In the genomic region with DNA sequence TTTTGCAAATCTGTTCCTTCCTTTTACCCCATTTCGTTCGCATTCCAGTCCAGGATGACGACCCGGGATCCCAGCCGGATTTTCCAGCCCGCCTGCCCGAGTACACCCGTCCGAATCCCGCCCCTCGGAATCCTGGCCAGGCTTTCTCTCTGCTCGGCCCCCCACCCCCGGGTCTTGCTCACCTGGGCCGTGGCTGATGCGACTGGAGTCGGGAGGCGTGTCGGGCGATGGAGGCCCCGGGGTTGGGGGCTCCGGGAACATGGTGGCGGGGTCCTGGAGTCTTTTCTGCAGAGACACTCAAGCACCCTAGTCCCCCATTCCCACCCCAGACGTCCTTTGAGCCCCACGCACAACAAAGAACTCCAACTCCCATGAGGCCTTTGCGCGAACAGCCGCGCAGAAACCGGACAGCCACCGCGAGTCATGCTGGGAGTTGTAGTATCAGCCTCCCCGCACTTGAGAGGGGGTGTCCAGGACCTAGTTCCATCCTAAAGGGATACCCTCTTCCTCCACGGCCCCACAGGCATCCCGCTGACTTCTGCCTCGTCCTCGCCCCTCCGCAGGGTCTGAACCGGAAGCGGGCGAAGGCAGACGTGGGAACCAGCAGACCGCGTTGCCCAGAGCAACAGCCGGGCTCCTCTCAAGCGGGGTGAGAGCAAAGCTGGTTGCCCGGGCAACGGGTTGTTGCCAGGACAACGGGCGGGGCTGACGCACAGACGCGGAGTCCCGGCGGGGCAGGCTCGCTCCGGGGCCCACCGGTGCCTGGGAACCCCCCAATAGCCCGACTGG, we compare ENCODE assay signal across 1 cellular context.
A peak's percentile ranks its signal among the peaks of the same experiment; 100 is the strongest.
TF ChIP-seq lines count a peak whose summit lies in the region.

No MANE protein-coding gene starts in this region.

TF ChIP-seq in K562, 482 proteins besides CTCF, POLR2A, EP300 and RAD21 (continues in another document):
- TF ChIP-seq, protein P1, sequence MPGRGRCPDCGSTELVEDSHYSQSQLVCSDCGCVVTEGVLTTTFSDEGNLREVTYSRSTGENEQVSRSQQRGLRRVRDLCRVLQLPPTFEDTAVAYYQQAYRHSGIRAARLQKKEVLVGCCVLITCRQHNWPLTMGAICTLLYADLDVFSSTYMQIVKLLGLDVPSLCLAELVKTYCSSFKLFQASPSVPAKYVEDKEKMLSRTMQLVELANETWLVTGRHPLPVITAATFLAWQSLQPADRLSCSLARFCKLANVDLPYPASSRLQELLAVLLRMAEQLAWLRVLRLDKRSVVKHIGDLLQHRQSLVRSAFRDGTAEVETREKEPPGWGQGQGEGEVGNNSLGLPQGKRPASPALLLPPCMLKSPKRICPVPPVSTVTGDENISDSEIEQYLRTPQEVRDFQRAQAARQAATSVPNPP (IDR thresholded peaks at IDR 0.05; ENCODE audit: borderline replicate concordance, insufficient read depth, insufficient read length) = no peak
- TF ChIP-seq, protein P2, sequence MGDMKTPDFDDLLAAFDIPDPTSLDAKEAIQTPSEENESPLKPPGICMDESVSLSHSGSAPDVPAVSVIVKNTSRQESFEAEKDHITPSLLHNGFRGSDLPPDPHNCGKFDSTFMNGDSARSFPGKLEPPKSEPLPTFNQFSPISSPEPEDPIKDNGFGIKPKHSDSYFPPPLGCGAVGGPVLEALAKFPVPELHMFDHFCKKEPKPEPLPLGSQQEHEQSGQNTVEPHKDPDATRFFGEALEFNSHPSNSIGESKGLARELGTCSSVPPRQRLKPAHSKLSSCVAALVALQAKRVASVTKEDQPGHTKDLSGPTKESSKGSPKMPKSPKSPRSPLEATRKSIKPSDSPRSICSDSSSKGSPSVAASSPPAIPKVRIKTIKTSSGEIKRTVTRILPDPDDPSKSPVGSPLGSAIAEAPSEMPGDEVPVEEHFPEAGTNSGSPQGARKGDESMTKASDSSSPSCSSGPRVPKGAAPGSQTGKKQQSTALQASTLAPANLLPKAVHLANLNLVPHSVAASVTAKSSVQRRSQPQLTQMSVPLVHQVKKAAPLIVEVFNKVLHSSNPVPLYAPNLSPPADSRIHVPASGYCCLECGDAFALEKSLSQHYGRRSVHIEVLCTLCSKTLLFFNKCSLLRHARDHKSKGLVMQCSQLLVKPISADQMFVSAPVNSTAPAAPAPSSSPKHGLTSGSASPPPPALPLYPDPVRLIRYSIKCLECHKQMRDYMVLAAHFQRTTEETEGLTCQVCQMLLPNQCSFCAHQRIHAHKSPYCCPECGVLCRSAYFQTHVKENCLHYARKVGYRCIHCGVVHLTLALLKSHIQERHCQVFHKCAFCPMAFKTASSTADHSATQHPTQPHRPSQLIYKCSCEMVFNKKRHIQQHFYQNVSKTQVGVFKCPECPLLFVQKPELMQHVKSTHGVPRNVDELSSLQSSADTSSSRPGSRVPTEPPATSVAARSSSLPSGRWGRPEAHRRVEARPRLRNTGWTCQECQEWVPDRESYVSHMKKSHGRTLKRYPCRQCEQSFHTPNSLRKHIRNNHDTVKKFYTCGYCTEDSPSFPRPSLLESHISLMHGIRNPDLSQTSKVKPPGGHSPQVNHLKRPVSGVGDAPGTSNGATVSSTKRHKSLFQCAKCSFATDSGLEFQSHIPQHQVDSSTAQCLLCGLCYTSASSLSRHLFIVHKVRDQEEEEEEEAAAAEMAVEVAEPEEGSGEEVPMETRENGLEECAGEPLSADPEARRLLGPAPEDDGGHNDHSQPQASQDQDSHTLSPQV (IDR thresholded peaks at IDR 0.05) = peak; percentile 90
- TF ChIP-seq FOXM1 (IDR thresholded peaks at IDR 0.05; ENCODE audit: low read depth) (peak; percentile 74), FOXM1 (CRISPR knock-in tag; IDR thresholded peaks at IDR 0.05; ENCODE audit: low read depth) (0 out of 2 replicates have a peak, but pooled peaks have one; percentile 64), ATF7 (IDR thresholded peaks at IDR 0.05) (peak; percentile 47; the same call in 1 of the 2 replicates), ZNF561 (CRISPR knock-in tag; conservative IDR thresholded peaks at IDR 0.05) (no peak), MEF2D (tag; conservative IDR thresholded peaks at IDR 0.05; ENCODE audit: low read depth) (0 out of 2 replicates have a peak, but pooled peaks have one; percentile 33), DIDO1 (tag; IDR thresholded peaks at IDR 0.05; ENCODE audit: low read depth) (no peak), HDAC2 (IDR thresholded peaks at IDR 0.05) (peak; percentile 28; the same call in 1 of the 2 replicates), NR2C2 (CRISPR knock-in tag; IDR thresholded peaks at IDR 0.05) (peak; percentile 6; the same call in 1 of the 2 replicates), NR2C2 (tag; IDR thresholded peaks at IDR 0.05) (peak; percentile 35; the same call in 1 of the 2 replicates), YY1 (IDR thresholded peaks at IDR 0.05; ENCODE audit: borderline replicate concordance in 1 of 3, control insufficient read depth in 1 of 3, extremely low read depth in 1 of 3, insufficient read depth in 3 of 3, insufficient read length in 1 of 3, insufficient replicate concordance in 2 of 3, low read depth in 1 of 3, low read length in 2 of 3) (peak in 1 of 3 experiments; percentile 5), SIN3A (IDR thresholded peaks at IDR 0.05; ENCODE audit: borderline replicate concordance in 2 of 2, control insufficient read depth in 1 of 2, low read depth in 2 of 2, low read length in 2 of 2) (peak in 1 of 2 experiments; percentile 14; a peak in 2 of 4 replicates), CCNT2 (IDR thresholded peaks at IDR 0.05; ENCODE audit: borderline replicate concordance, extremely low read depth, insufficient read length, low read depth, low read length) (no peak)
- TF ChIP-seq, protein P3, sequence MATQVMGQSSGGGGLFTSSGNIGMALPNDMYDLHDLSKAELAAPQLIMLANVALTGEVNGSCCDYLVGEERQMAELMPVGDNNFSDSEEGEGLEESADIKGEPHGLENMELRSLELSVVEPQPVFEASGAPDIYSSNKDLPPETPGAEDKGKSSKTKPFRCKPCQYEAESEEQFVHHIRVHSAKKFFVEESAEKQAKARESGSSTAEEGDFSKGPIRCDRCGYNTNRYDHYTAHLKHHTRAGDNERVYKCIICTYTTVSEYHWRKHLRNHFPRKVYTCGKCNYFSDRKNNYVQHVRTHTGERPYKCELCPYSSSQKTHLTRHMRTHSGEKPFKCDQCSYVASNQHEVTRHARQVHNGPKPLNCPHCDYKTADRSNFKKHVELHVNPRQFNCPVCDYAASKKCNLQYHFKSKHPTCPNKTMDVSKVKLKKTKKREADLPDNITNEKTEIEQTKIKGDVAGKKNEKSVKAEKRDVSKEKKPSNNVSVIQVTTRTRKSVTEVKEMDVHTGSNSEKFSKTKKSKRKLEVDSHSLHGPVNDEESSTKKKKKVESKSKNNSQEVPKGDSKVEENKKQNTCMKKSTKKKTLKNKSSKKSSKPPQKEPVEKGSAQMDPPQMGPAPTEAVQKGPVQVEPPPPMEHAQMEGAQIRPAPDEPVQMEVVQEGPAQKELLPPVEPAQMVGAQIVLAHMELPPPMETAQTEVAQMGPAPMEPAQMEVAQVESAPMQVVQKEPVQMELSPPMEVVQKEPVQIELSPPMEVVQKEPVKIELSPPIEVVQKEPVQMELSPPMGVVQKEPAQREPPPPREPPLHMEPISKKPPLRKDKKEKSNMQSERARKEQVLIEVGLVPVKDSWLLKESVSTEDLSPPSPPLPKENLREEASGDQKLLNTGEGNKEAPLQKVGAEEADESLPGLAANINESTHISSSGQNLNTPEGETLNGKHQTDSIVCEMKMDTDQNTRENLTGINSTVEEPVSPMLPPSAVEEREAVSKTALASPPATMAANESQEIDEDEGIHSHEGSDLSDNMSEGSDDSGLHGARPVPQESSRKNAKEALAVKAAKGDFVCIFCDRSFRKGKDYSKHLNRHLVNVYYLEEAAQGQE (CRISPR knock-in tag; IDR thresholded peaks at IDR 0.05; ENCODE audit: low read depth) = 0 out of 2 replicates have a peak, but pooled peaks have one; percentile 35
- TF ChIP-seq, protein P4, sequence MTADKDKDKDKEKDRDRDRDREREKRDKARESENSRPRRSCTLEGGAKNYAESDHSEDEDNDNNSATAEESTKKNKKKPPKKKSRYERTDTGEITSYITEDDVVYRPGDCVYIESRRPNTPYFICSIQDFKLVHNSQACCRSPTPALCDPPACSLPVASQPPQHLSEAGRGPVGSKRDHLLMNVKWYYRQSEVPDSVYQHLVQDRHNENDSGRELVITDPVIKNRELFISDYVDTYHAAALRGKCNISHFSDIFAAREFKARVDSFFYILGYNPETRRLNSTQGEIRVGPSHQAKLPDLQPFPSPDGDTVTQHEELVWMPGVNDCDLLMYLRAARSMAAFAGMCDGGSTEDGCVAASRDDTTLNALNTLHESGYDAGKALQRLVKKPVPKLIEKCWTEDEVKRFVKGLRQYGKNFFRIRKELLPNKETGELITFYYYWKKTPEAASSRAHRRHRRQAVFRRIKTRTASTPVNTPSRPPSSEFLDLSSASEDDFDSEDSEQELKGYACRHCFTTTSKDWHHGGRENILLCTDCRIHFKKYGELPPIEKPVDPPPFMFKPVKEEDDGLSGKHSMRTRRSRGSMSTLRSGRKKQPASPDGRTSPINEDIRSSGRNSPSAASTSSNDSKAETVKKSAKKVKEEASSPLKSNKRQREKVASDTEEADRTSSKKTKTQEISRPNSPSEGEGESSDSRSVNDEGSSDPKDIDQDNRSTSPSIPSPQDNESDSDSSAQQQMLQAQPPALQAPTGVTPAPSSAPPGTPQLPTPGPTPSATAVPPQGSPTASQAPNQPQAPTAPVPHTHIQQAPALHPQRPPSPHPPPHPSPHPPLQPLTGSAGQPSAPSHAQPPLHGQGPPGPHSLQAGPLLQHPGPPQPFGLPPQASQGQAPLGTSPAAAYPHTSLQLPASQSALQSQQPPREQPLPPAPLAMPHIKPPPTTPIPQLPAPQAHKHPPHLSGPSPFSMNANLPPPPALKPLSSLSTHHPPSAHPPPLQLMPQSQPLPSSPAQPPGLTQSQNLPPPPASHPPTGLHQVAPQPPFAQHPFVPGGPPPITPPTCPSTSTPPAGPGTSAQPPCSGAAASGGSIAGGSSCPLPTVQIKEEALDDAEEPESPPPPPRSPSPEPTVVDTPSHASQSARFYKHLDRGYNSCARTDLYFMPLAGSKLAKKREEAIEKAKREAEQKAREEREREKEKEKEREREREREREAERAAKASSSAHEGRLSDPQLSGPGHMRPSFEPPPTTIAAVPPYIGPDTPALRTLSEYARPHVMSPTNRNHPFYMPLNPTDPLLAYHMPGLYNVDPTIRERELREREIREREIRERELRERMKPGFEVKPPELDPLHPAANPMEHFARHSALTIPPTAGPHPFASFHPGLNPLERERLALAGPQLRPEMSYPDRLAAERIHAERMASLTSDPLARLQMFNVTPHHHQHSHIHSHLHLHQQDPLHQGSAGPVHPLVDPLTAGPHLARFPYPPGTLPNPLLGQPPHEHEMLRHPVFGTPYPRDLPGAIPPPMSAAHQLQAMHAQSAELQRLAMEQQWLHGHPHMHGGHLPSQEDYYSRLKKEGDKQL (CRISPR knock-in tag; IDR thresholded peaks at IDR 0.05; ENCODE audit: borderline replicate concordance) = no peak
- TF ChIP-seq, protein P5, sequence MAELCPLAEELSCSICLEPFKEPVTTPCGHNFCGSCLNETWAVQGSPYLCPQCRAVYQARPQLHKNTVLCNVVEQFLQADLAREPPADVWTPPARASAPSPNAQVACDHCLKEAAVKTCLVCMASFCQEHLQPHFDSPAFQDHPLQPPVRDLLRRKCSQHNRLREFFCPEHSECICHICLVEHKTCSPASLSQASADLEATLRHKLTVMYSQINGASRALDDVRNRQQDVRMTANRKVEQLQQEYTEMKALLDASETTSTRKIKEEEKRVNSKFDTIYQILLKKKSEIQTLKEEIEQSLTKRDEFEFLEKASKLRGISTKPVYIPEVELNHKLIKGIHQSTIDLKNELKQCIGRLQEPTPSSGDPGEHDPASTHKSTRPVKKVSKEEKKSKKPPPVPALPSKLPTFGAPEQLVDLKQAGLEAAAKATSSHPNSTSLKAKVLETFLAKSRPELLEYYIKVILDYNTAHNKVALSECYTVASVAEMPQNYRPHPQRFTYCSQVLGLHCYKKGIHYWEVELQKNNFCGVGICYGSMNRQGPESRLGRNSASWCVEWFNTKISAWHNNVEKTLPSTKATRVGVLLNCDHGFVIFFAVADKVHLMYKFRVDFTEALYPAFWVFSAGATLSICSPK (IDR thresholded peaks at IDR 0.05; ENCODE audit: borderline replicate concordance) = no peak
- TF ChIP-seq, protein P6, sequence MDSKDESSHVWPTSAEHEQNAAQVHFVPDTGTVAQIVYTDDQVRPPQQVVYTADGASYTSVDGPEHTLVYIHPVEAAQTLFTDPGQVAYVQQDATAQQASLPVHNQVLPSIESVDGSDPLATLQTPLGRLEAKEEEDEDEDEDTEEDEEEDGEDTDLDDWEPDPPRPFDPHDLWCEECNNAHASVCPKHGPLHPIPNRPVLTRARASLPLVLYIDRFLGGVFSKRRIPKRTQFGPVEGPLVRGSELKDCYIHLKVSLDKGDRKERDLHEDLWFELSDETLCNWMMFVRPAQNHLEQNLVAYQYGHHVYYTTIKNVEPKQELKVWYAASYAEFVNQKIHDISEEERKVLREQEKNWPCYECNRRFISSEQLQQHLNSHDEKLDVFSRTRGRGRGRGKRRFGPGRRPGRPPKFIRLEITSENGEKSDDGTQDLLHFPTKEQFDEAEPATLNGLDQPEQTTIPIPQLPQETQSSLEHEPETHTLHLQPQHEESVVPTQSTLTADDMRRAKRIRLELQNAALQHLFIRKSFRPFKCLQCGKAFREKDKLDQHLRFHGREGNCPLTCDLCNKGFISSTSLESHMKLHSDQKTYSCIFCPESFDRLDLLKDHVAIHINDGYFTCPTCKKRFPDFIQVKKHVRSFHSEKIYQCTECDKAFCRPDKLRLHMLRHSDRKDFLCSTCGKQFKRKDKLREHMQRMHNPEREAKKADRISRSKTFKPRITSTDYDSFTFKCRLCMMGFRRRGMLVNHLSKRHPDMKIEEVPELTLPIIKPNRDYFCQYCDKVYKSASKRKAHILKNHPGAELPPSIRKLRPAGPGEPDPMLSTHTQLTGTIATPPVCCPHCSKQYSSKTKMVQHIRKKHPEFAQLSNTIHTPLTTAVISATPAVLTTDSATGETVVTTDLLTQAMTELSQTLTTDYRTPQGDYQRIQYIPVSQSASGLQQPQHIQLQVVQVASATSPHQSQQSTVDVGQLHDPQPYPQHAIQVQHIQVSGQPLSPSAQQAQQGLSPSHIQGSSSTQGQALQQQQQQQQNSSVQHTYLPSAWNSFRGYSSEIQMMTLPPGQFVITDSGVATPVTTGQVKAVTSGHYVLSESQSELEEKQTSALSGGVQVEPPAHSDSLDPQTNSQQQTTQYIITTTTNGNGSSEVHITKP (IDR thresholded peaks at IDR 0.05; ENCODE audit: partially characterized antibody) = peak; percentile 40
- TF ChIP-seq, protein P7, sequence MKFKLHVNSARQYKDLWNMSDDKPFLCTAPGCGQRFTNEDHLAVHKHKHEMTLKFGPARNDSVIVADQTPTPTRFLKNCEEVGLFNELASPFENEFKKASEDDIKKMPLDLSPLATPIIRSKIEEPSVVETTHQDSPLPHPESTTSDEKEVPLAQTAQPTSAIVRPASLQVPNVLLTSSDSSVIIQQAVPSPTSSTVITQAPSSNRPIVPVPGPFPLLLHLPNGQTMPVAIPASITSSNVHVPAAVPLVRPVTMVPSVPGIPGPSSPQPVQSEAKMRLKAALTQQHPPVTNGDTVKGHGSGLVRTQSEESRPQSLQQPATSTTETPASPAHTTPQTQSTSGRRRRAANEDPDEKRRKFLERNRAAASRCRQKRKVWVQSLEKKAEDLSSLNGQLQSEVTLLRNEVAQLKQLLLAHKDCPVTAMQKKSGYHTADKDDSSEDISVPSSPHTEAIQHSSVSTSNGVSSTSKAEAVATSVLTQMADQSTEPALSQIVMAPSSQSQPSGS (CRISPR knock-in tag; IDR thresholded peaks at IDR 0.05) = no peak
- TF ChIP-seq, protein P8, sequence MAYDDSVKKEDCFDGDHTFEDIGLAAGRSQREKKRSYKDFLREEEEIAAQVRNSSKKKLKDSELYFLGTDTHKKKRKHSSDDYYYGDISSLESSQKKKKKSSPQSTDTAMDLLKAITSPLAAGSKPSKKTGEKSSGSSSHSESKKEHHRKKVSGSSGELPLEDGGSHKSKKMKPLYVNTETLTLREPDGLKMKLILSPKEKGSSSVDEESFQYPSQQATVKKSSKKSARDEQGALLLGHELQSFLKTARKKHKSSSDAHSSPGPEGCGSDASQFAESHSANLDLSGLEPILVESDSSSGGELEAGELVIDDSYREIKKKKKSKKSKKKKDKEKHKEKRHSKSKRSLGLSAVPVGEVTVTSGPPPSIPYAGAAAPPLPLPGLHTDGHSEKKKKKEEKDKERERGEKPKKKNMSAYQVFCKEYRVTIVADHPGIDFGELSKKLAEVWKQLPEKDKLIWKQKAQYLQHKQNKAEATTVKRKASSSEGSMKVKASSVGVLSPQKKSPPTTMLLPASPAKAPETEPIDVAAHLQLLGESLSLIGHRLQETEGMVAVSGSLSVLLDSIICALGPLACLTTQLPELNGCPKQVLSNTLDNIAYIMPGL (CRISPR knock-in tag; IDR thresholded peaks at IDR 0.05) = no peak
